11 cellular contexts compared by ENCODE assay signal in genomic region chr3:191774485-191774884, GRCh38.
A peak's percentile ranks its signal among the peaks of the same experiment; 100 is the strongest.
DNase-seq lines count a peak whose midpoint lies in the region; ATAC-seq and TF ChIP-seq lines count a peak whose summit lies in the region.
"Had no signal": no experiment of that assay in that cellular context is flagged by ENCODE, and none has a peak within 500 bp of the region (broad histone marks: within the 10 kb centered on the region; RNA-seq: fewer than 3 reads in every experiment).

No MANE protein-coding gene starts in this region.

- RAD21 ChIA-PET in HCT116 (lab: Charles Lee; ENCODE audit: low non-redundant PET in 1 of 2, low total read pairs in 2 of 2, uncharacterized antibody in 2 of 2, unreplicated experiment in 2 of 2): no interaction called here

- H3K9me2 ChIP-seq in HCT116 (ENCODE audit: insufficient read depth): no peaks in the 10 kb centered on the region

- POLR2A ChIA-PET in HCT116 (lab: Charles Lee): no interaction called here

- H3K9ac ChIP-seq in HCT116 (ENCODE audit: low read length) (peak overlapping the region; percentile 52), SK-N-MC (ENCODE audit: insufficient read length) (no peak overlapping the region)

- peak overlapping the region; percentile 68; the same call in 1 of the 2 replicates for H3K27ac ChIP-seq in HCT116 (ENCODE audit: low read depth, low read length)
- peak overlapping the region; percentile 32; the same call in 1 of the 2 replicates for H3K27ac ChIP-seq in SK-N-MC
- no peak overlapping the region for H3K27ac ChIP-seq in SJCRH30

- H3K4me3 ChIP-seq in HCT116 (replicated peaks in 1 of 2; ENCODE audit: low read depth in 1 of 2, low read length in 2 of 2) (peak overlapping the region in 1 of 2 experiments; percentile 35; a peak in 2 of 4 replicates), SK-N-MC (no peak overlapping the region), SJCRH30 (no peak overlapping the region)

- no peak for TF ChIP-seq CTCF in HCT116 (IDR thresholded peaks at IDR 0.05 in 2 of 3, conservative IDR thresholded peaks at IDR 0.05 in 1 of 3; ENCODE audit: borderline replicate concordance in 1 of 3, insufficient read depth in 1 of 3, low read depth in 2 of 3, low read length in 2 of 3)

- H3K36me3 ChIP-seq in HCT116 (ENCODE audit: control insufficient read depth in 1 of 2, insufficient read depth in 2 of 2, low read length in 2 of 2): no peaks in the 10 kb centered on the region; a peak in 1 of 4 replicates
- no peaks in the 10 kb centered on the region for H3K36me3 ChIP-seq in SK-N-MC (ENCODE audit: insufficient read depth, low read length)
- no peaks in the 10 kb centered on the region for H3K36me3 ChIP-seq in SJCRH30

- DNase-seq in 8988T (peak; percentile 22), HCT116 (ENCODE audit: low read depth, low spot score) (peak; percentile 87), SK-N-MC (ENCODE audit: low read depth, low spot score) (peak; percentile 90), iPS-NIHi7 (ENCODE audit: extremely low spot score) (peak; percentile 40), HUDEP-2 (lab: John Stamatoyannopoulos, UW; ENCODE audit: unreplicated experiment in 76 of 76) (no peak), AG08396 (ENCODE audit: low spot score) (no peak), SJCRH30 (no peak), SW480 (ENCODE audit: low spot score) (no peak)
- DNase-seq: activated CD8-positive, alpha-beta memory T cell treated with anti-CD3 and anti-CD28 coated beads, Interleukin-2, amount 10 ng/mL, durations not matched to agents 7 days and 5 days; effector CD8-positive, alpha-beta T cell; hypothalamus had no signal

- intact Hi-C loops in HCT116 (cut with micrococcal nuclease): no loop called here

- H3K9me3 ChIP-seq in HCT116 (ENCODE audit: control insufficient read depth in 1 of 2, insufficient read depth in 1 of 2, low read depth in 1 of 2, low read length in 2 of 2) (peaks cover 0 to 6% of the 10 kb centered on the region in 2 experiments; a peak in 1 of 4 replicates), SK-N-MC (ENCODE audit: low read depth, low read length) (no peaks in the 10 kb centered on the region), SJCRH30 (replicated peaks) (no peaks in the 10 kb centered on the region)

- BruUV-seq in HCT116 (replicated peaks; lab: Mats Ljungman, UMichigan): no TSS peak

- H3K4me2 ChIP-seq in HCT116 (ENCODE audit: low read length): peak overlapping the region; percentile 74

- H3K4me1 ChIP-seq in HCT116 (ENCODE audit: control insufficient read depth in 1 of 2, insufficient read depth in 2 of 2, low read length in 2 of 2) (peaks cover 22 to 30% of the 10 kb centered on the region in 2 experiments), SJCRH30 (no peaks in the 10 kb centered on the region)

- no peaks in the 10 kb centered on the region for H3K27me3 ChIP-seq in HCT116 (ENCODE audit: insufficient read depth, low read length)
- H3K27me3 ChIP-seq in SJCRH30: no peaks in the 10 kb centered on the region

- H3K79me2 ChIP-seq in HCT116 (ENCODE audit: insufficient read depth, low read length): no peaks in the 10 kb centered on the region

- ATAC-seq in HCT116: peak; percentile 93
- ATAC-seq: activated CD8-positive, alpha-beta memory T cell treated with anti-CD3 and anti-CD28 coated beads, Interleukin-2, amount 10 ng/mL, durations not matched to agents 7 days and 5 days had no signal

- CTCF ChIA-PET in HCT116 (lab: Charles Lee): no interaction called here

- no peaks in the 10 kb centered on the region for H4K20me1 ChIP-seq in HCT116 (ENCODE audit: insufficient read depth)

- no peak for TF ChIP-seq RAD21 in HCT116 (IDR thresholded peaks at IDR 0.05; ENCODE audit: low read depth)

- TF ChIP-seq POLR2A in HCT116 (IDR thresholded peaks at IDR 0.05; ENCODE audit: borderline replicate concordance, extremely low read depth, insufficient read depth, insufficient read length): no peak

- peak overlapping the region; percentile 99 for H2AFZ ChIP-seq in HCT116 (ENCODE audit: low read depth, low read length, poor library complexity, severe bottlenecking)

TF ChIP-seq in HCT116, 20 proteins besides CTCF, POLR2A, EP300 and RAD21:
- TF ChIP-seq SIN3A (IDR thresholded peaks at IDR 0.05; ENCODE audit: low read depth) (peak; percentile 19; the same call in 1 of the 2 replicates), CBX3 (IDR thresholded peaks at IDR 0.05; ENCODE audit: low read depth) (peak; percentile 72; the same call in 1 of the 2 replicates), MAX (IDR thresholded peaks at IDR 0.05) (no peak), ELF1 (IDR thresholded peaks at IDR 0.05; ENCODE audit: borderline replicate concordance, low read depth) (no peak), CEBPB (IDR thresholded peaks at IDR 0.05; ENCODE audit: low read depth) (peak; percentile 58; the same call in 1 of the 2 replicates), ZFX (IDR thresholded peaks at IDR 0.05) (no peak), FOSL1 (IDR thresholded peaks at IDR 0.05; ENCODE audit: low read depth) (peak; percentile 62), ATF3 (IDR thresholded peaks at IDR 0.05) (peak; percentile 65; the same call in 1 of the 2 replicates), SP1 (IDR thresholded peaks at IDR 0.05; ENCODE audit: low read depth) (peak; percentile 86), YY1 (IDR thresholded peaks at IDR 0.05; ENCODE audit: extremely low read depth, insufficient replicate concordance, low read depth, low read length) (peak; percentile 66), TCF7L2 (IDR thresholded peaks at IDR 0.05; ENCODE audit: borderline replicate concordance, extremely low read depth, insufficient read depth, insufficient read length) (peak; percentile 83), EGR1 (IDR thresholded peaks at IDR 0.05; ENCODE audit: low read depth) (no peak), ZNF274 (IDR thresholded peaks at IDR 0.05; ENCODE audit: low read depth, low read length) (no peak)
- TF ChIP-seq, protein P1, sequence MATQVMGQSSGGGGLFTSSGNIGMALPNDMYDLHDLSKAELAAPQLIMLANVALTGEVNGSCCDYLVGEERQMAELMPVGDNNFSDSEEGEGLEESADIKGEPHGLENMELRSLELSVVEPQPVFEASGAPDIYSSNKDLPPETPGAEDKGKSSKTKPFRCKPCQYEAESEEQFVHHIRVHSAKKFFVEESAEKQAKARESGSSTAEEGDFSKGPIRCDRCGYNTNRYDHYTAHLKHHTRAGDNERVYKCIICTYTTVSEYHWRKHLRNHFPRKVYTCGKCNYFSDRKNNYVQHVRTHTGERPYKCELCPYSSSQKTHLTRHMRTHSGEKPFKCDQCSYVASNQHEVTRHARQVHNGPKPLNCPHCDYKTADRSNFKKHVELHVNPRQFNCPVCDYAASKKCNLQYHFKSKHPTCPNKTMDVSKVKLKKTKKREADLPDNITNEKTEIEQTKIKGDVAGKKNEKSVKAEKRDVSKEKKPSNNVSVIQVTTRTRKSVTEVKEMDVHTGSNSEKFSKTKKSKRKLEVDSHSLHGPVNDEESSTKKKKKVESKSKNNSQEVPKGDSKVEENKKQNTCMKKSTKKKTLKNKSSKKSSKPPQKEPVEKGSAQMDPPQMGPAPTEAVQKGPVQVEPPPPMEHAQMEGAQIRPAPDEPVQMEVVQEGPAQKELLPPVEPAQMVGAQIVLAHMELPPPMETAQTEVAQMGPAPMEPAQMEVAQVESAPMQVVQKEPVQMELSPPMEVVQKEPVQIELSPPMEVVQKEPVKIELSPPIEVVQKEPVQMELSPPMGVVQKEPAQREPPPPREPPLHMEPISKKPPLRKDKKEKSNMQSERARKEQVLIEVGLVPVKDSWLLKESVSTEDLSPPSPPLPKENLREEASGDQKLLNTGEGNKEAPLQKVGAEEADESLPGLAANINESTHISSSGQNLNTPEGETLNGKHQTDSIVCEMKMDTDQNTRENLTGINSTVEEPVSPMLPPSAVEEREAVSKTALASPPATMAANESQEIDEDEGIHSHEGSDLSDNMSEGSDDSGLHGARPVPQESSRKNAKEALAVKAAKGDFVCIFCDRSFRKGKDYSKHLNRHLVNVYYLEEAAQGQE (IDR thresholded peaks at IDR 0.05; ENCODE audit: low read depth): no peak

Comparison
In these comparisons a context has a peak if more than half of its experiments do, and no peak if none do; other contexts are left out.
1. DNase-seq: peak in 8988T (single experiment), HCT116 (single experiment), SK-N-MC (single experiment) and iPS-NIHi7 (single experiment); none in HUDEP-2 (0 of 76), AG08396 (single experiment), SJCRH30 (0 of 2) and SW480 (single experiment).